Comparison of ENCODE assay signal across 24 cellular contexts in the genomic region with DNA sequence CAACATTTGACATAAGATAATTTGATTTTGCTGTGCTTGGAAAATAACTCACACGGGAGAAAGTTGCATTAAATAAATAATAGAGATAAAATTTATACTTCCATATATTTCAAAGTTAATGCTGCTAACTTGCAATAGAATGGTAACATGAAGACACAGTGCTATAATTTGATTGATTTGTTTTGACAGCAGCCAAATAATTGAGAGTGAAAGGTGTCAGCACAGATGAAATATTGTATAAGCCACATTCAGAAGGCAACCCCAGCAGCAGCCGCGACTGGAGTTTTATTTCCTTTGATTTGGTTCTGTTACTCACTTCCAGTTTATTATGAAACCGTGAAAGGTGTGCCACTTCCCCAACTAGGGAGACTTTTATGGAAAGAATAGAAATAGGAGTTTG.
"Had no signal": no experiment of that assay in that cellular context is flagged by ENCODE, and none has a peak within 500 bp of the region (broad histone marks: within the 10 kb centered on the region; RNA-seq: fewer than 3 reads in every experiment).

No MANE protein-coding gene starts in this region.

- H3K9me3 ChIP-seq: colonic mucosa, esophagus muscularis mucosa, esophagus squamous epithelium, gastrocnemius medialis, gastroesophageal sphincter, heart left ventricle, heart right ventricle had no signal

- H3K27ac ChIP-seq: colonic mucosa, coronary artery, dorsolateral prefrontal cortex, epithelial cell of prostate, esophagus muscularis mucosa, esophagus squamous epithelium, foreskin keratinocyte, gastrocnemius medialis, gastroesophageal sphincter, heart left ventricle, heart right ventricle had no signal

- H3K4me3 ChIP-seq: colonic mucosa, coronary artery, dorsolateral prefrontal cortex, esophagus muscularis mucosa, esophagus squamous epithelium, gastrocnemius medialis, gastroesophageal sphincter, heart left ventricle, heart right ventricle had no signal

- H3K27me3 ChIP-seq: colonic mucosa, dorsolateral prefrontal cortex, esophagus muscularis mucosa, esophagus squamous epithelium, foreskin keratinocyte, gastrocnemius medialis, gastroesophageal sphincter, heart left ventricle, heart right ventricle had no signal

- DNase-seq: colonic mucosa; cortex of kidney; dermis blood vessel endothelial cell; dorsolateral prefrontal cortex; effector CD4-positive, alpha-beta T cell; effector CD8-positive, alpha-beta T cell; effector memory CD4-positive, alpha-beta T cell; effector memory CD8-positive, alpha-beta T cell; endodermal cell; erythroblast; esophagus squamous epithelium; foreskin fibroblast; foreskin keratinocyte; foreskin melanocyte; gastrocnemius medialis; glutamatergic neuron; head of caudate nucleus; heart left ventricle; heart right ventricle had no signal

- ATAC-seq: effector memory CD8-positive, alpha-beta T cell; esophagus mucosa; foreskin keratinocyte; gastrocnemius medialis; gastroesophageal sphincter; heart left ventricle; heart right ventricle had no signal

- H3K36me3 ChIP-seq: colonic mucosa, esophagus muscularis mucosa, esophagus squamous epithelium, gastrocnemius medialis, gastroesophageal sphincter, heart left ventricle, heart right ventricle had no signal
